Comparison of ENCODE assay signal across 31 cellular contexts in the genomic region with DNA sequence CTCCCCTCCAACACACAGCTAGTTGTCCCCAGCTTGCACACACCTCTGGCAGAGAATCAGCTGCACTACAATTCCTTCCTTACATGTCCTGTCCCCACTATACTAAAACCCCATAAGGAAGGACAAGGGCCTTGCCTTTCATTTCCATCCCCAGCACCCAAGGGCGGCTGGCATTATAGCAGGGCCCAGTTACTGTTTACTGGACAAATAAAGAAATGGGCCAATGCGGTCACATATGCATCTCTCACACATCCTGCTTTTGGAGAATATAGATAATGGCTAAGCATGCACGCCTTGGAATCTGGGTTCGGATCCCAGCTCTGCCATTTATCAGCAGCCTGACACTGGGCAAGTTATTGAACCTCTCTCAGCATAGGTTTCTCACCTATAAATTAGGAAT.
"Had no signal": no experiment of that assay in that cellular context is flagged by ENCODE, and none has a peak within 500 bp of the region (broad histone marks: within the 10 kb centered on the region; RNA-seq: fewer than 3 reads in every experiment).

No MANE protein-coding gene starts in this region.

- DNase-seq: activated CD4-positive, alpha-beta T cell treated with anti-CD3 and anti-CD28 coated beads for 48 hours; activated CD4-positive, alpha-beta T cell treated with anti-CD3 and anti-CD28 coated beads, Interleukin-2, amount 50 U/mL, for 48 hours; activated gamma-delta T cell; activated naive CD4-positive, alpha-beta T cell treated with anti-CD3 and anti-CD28 coated beads, Interleukin-2, amount 50 U/mL, for 16 hours; anterior cingulate cortex; body of pancreas; cortex of kidney; effector memory CD8-positive, alpha-beta T cell; hippocampal formation; kidney; left colon; lower lobe of right lung; mesendoderm; natural killer cell; occipital lobe; right cardiac atrium; spleen; stimulated activated CD4-positive, alpha-beta T cell treated with anti-CD3 and anti-CD28 coated beads, Interleukin-2, amount 100 ng/mL, for 48 hours; stimulated activated naive CD8-positive, alpha-beta T cell treated with anti-CD3 and anti-CD28 coated beads, Interleukin-15, Interleukin-2, amounts not matched to agents 100 U/mL and 50 U/mL, for 24 hours; T-helper 9 cell; testis; transverse colon; WERI-Rb-1 had no signal

- ATAC-seq: activated CD4-positive, CD25-positive, alpha-beta regulatory T cell treated with anti-CD3 and anti-CD28 coated beads, Interleukin-2, amount 50 U/mL, for 24 hours; body of pancreas; effector memory CD8-positive, alpha-beta T cell; natural killer cell; stimulated activated naive CD8-positive, alpha-beta T cell treated with anti-CD3 and anti-CD28 coated beads, Interleukin-15, Interleukin-2, amounts not matched to agents 100 U/mL and 50 U/mL, for 24 hours had no signal

- H2AFZ ChIP-seq: neural progenitor cell, parathyroid adenoma had no signal

- H3K27me3 ChIP-seq: body of pancreas, cardiac muscle cell, neural progenitor cell, SJSA1, spleen, testis, transverse colon had no signal

- H3K79me2 ChIP-seq: parathyroid adenoma had no signal

- FAIRE-seq: endothelial cell of umbilical vein, kidney, TTC549, urothelium cell line had no signal

- H3K27ac ChIP-seq: body of pancreas, cardiac muscle cell, neural progenitor cell, parathyroid adenoma, SJSA1, testis, transverse colon, WERI-Rb-1 had no signal

- H3K36me3 Mint-ChIP-seq: natural killer cell had no signal

- H3K27ac Mint-ChIP-seq: natural killer cell, neural progenitor cell had no signal

- H3K4me3 Mint-ChIP-seq: effector memory CD8-positive, alpha-beta T cell; natural killer cell; neural progenitor cell had no signal

- H3K9me3 Mint-ChIP-seq: effector memory CD8-positive, alpha-beta T cell; natural killer cell had no signal

- H3K4me3 ChIP-seq: body of pancreas, cardiac muscle cell, lower lobe of right lung, neural progenitor cell, SJSA1, spleen, testis, transverse colon had no signal

- H3K9ac ChIP-seq: neural progenitor cell, parathyroid adenoma had no signal

- H3K4me2 ChIP-seq: neural progenitor cell had no signal

- H3K9me3 ChIP-seq: body of pancreas, lower lobe of right lung, SJSA1, spleen, testis, transverse colon had no signal

- H3K36me3 ChIP-seq: cardiac muscle cell, lower lobe of right lung, neural progenitor cell, SJSA1, spleen, transverse colon, WERI-Rb-1 had no signal

- H3K27me3 Mint-ChIP-seq: effector memory CD8-positive, alpha-beta T cell had no signal

- H3K4me1 ChIP-seq: parathyroid adenoma, testis had no signal
